15 cellular contexts compared by ENCODE assay signal in the genomic region with DNA sequence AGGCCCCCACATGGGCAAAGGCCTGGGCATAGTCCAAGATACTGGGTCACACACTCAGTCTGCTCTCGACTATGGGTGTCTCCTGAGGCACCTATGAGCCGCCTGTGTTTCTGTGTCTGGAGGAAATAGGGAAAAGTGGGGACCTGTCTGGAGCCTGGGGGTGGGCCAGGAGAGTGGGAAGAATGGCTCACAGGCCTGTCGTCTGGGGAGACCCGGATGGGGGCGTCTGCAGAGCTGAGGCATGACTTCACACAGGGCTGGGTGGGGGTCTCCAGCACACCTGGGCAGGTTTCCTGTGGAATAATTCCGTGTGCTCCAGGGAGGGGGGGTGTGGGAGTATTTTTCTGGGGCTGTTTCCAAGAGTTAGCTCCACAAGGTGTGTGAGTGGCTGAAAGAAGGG. TPM values are rescaled to one million over a fixed set of nuclear protein-coding genes. Genes with fewer than 3 reads are reported as not detected.
DNase-seq lines count a peak whose midpoint lies in the region; ATAC-seq, FAIRE-seq and TF ChIP-seq lines count a peak whose summit lies in the region.
"Had no signal": no experiment of that assay in that cellular context is flagged by ENCODE, and none has a peak within 500 bp of the region (broad histone marks: within the 10 kb centered on the region; RNA-seq: fewer than 3 reads in every experiment).

No MANE protein-coding gene starts in this region.

- peaks cover 38% of the 10 kb centered on the region for H3K4me1 Mint-ChIP-seq in nephron

- 55% methylated on average over 6 of the region's 6 CpGs for WGBS in A549 (ENCODE audit: missing lambda C conversion rate)
- 58 to 68% methylated on average over 6 of the region's 6 CpGs for WGBS in body of pancreas, 2 donors

- H3K27ac ChIP-seq in A549 = peak overlapping the region; percentile 56 to 76; a peak in 5 of 6 replicates
- H3K27ac ChIP-seq in caudate nucleus (ENCODE audit: low read depth, low read length) = peak overlapping the region; percentile 64
- H3K27ac ChIP-seq in body of pancreas = no peak overlapping the region
- H3K27ac ChIP-seq: GM23248 had no signal

- H3K4me2 ChIP-seq in A549 = peak overlapping the region; percentile 55

- peak overlapping the region in 1 of 3 experiments; percentile 83 for H3K27ac Mint-ChIP-seq in nephron
- H3K27ac Mint-ChIP-seq: CD8-positive, alpha-beta memory T cell had no signal

- H3K9me3 Mint-ChIP-seq in nephron = no peaks in the 10 kb centered on the region

- H3K36me3 ChIP-seq in body of pancreas (replicated peaks in 1 of 2; ENCODE audit: insufficient read depth in 1 of 2, low read depth in 2 of 2) = no peaks in the 10 kb centered on the region

- TF ChIP-seq POLR2A in A549 (IDR thresholded peaks at IDR 0.05; ENCODE audit: low read length) (no peak), body of pancreas (IDR thresholded peaks at IDR 0.05) (no peak)

- H3K4me1 ChIP-seq in A549 = peaks cover 16% of the 10 kb centered on the region
- H3K4me1 ChIP-seq in body of pancreas = peaks cover 34% of the 10 kb centered on the region

- no peak for TF ChIP-seq EP300 in A549 (IDR thresholded peaks at IDR 0.05)

- H3K4me3 Mint-ChIP-seq in nephron = peak overlapping the region; percentile 43 to 80 (median 78)

- no peak for TF ChIP-seq RAD21 in A549 (conservative IDR thresholded peaks at IDR 0.05 in 1 of 2, IDR thresholded peaks at IDR 0.05 in 1 of 2)

- H3K9me3 ChIP-seq in A549 (no peaks in the 10 kb centered on the region), body of pancreas (no peaks in the 10 kb centered on the region)

- TF ChIP-seq CTCF in A549 (IDR thresholded peaks at IDR 0.05) = no peak
- no peak for TF ChIP-seq CTCF in nephron (IDR thresholded peaks at IDR 0.05; ENCODE audit: unreplicated experiment in 3 of 3)
- TF ChIP-seq CTCF in D721Med (IDR thresholded peaks at IDR 0.05; ENCODE audit: insufficient read depth, missing control alignments) = no peak
- TF ChIP-seq CTCF in body of pancreas (IDR thresholded peaks at IDR 0.05) = no peak

- H3K27me3 ChIP-seq in body of pancreas = peaks cover 0 to 9% of the 10 kb centered on the region in 2 donors

- DNase-seq in A549 (ENCODE audit: low read depth in 1 of 2, low spot score in 1 of 2) (no peak), HuH-7 (ENCODE audit: low spot score) (peak; percentile 45), caudate nucleus (lab: John Stamatoyannopoulos, UW) (no peak), D721Med (ENCODE audit: insufficient read length, low spot score) (no peak), body of pancreas (no peak)
- no peak for DNase-seq in stimulated activated naive CD4-positive, alpha-beta T cell treated with Interleukin-2 at 50 U/mL for 16 hours (lab: John Stamatoyannopoulos, UW)
- DNase-seq: NCI-H187; NK-92 treated with Interleukin-12 subunit alpha and Interleukin-12 subunit beta, amount 100 ng/mL, for 24 hours had no signal

- FAIRE-seq in A549 (lab: Jason Lieb, UNC) (no peak), D721Med (lab: Jason Lieb, UNC) (no peak)
- FAIRE-seq: A204.1, GM19239 had no signal

- ATAC-seq in A549 (no peak), GM19351 (IDR thresholded peaks at IDR 0.05; ENCODE audit: unreplicated experiment) (no peak), body of pancreas (no peak)

- intact Hi-C loops in body of pancreas (cut with DNase I) = loop anchor here (10.0 kb wide), 2 partner anchors 399 to 1049 kb away; no protein-coding TSS in a partner anchor

- POLR2A ChIA-PET in A549 (lab: Yijun Ruan, JAX) = no interaction called here

- CTCF ChIA-PET in A549 (lab: Yijun Ruan, JAX) = interaction anchor here (0.6 to 2.1 kb wide), 14 partner anchors 14 to 1140 kb away, joined by 3 to 11 read pairs (median 3); no protein-coding TSS in a partner anchor

- peaks cover under 1% of the 10 kb centered on the region for H3K36me3 Mint-ChIP-seq in nephron (ENCODE audit: low read depth)
- H3K36me3 Mint-ChIP-seq: CD8-positive, alpha-beta memory T cell had no signal

- peaks cover 43% of the 10 kb centered on the region for H3K27me3 Mint-ChIP-seq in nephron (ENCODE audit: low read depth)

- no peak overlapping the region for H3K4me3 ChIP-seq in A549
- H3K4me3 ChIP-seq in body of pancreas = no peak overlapping the region
- H3K4me3 ChIP-seq: GM23248, K562 had no signal

TF ChIP-seq in A549, 52 proteins besides CTCF, POLR2A, EP300 and RAD21:
- TF ChIP-seq TFCP2L1 (CRISPR knock-in tag; IDR thresholded peaks at IDR 0.05) (no peak), KDM1A (IDR thresholded peaks at IDR 0.05; ENCODE audit: low read depth) (no peak), RCOR1 (IDR thresholded peaks at IDR 0.05; ENCODE audit: low read depth, low read length) (no peak), POLR2AphosphoS2 (conservative IDR thresholded peaks at IDR 0.05; ENCODE audit: low read length) (no peak), ZSCAN20 (CRISPR knock-in tag; IDR thresholded peaks at IDR 0.05) (no peak), BHLHE40 (IDR thresholded peaks at IDR 0.05; ENCODE audit: low read depth, low read length) (no peak)
TF ChIP-seq in A549: peak in this region for 0.

RNA-seq across cellular contexts. Expression of a gene that starts 2.5 kb away (rescaled TPM):
- polyA plus RNA-seq in A549 (2011; rRNA removed) = 0.59 and 1.6 TPM in 2 replicates
- 2.8 and 3.2 TPM in 2 replicates for polyA plus RNA-seq in A549 (2012; cell fraction: cytosol; rRNA removed)
- 2.7 and 3.9 TPM in 2 replicates for polyA plus RNA-seq in A549 (2012; cell fraction: nucleus; rRNA removed)
- 2.0 to 2.8 TPM (median 2.4 TPM) in 3 replicates for polyA plus RNA-seq in A549 (2017; fragmentation: RNase III; extraction: RNeasy Plus Mini Kit Qiagen cat#74134 plus additional on column Dnase treatment)
- polyA minus RNA-seq in A549 (2011; rRNA and poly(A)+ RNA removed) = 2.1 and 5.3 TPM in 2 replicates
- 1 to 10 TPM; 1.0 to 5.6 TPM for total RNA-seq in body of pancreas
- polyA plus RNA-seq: CD8-positive, alpha-beta memory T cell had no signal

Comparison
In these comparisons a context has a peak if more than half of its experiments do, and no peak if none do; other contexts are left out.
1. H3K27ac ChIP-seq: peak in A549 (2 of 2) and caudate nucleus (single experiment); none in body of pancreas (0 of 4).